8 cellular contexts compared by ENCODE assay signal in the genomic region with DNA sequence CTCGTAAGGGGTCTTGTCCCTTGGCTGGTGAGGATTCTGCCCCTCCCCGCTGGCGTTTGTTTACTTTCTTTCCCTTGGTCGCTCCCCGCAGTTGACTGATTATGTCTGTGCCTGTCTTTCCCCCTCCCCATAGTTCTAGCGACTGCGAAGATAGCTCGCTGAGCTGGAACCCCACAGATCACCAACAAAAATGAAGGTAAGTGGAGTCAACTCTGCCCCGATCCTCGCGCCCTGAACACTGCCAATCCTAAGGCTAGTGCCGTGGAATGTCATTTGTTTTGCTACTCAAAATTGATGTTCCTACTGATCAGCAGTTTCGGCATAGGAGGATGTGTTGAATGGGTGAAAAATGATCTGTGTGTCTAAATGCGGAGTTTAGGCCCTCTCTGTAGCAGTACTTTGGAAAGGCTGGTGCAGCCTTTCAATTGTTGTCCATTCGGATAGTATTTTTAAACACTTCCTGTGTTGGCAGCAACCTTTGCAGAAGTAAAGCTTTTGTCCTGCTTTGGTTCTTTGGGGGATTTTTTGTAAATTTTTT. TPM values are rescaled to one million over a fixed set of nuclear protein-coding genes. Genes with fewer than 3 reads are reported as not detected.
DNase-seq lines count a peak whose midpoint lies in the region; TF ChIP-seq lines count a peak whose summit lies in the region.

No MANE protein-coding gene starts in this region.

- H3K36me3 ChIP-seq in BJ (ENCODE audit: control insufficient read depth, insufficient read depth, low read length) (peaks cover 1% of the 10 kb centered on the region; the same call in 1 of the 2 replicates), prostate gland (no peaks in the 10 kb centered on the region)

- POLR2A ChIA-PET in BJ (lab: Charles Lee) (no interaction called here), HEK293T (lab: Yijun Ruan, JAX) (interaction anchor here (1.0 to 3.2 kb wide), 4 partner anchors 13 to 101 kb away, joined by 4 to 32 read pairs (median 12); a partner anchor contains a TSS)
- POLR2A ChIA-PET in activated CD4-positive, alpha-beta memory T cell treated with anti-CD3 and anti-CD28 coated beads, Interleukin-2, amount 10 ng/mL, durations not matched to agents 7 days and 5 days (lab: Charles Lee): interaction anchor here (0.6 to 4.4 kb wide), 17 partner anchors 7 to 127 kb away, joined by 3 to 105 read pairs (median 8); a partner anchor contains a TSS

- peak overlapping the region; percentile 88 to 91 for H3K27ac ChIP-seq in prostate gland

- H3K36me3 Mint-ChIP-seq in activated CD4-positive, alpha-beta memory T cell treated with anti-CD3 and anti-CD28 coated beads, Interleukin-2, amount 10 ng/mL, durations not matched to agents 7 days and 5 days (ENCODE audit: low read depth): peaks cover 31% of the 10 kb centered on the region

- no peaks in the 10 kb centered on the region for H3K4me1 ChIP-seq in prostate gland (replicated peaks)

- DNase-seq in BJ (ENCODE audit: low read depth) (no peak), HEK293T (ENCODE audit: extremely low spot score) (peak; percentile 9), germinal center (ENCODE audit: low spot score) (peak; percentile 5), prostate gland (ENCODE audit: low spot score) (peak; percentile 28), mesenteric fat pad (ENCODE audit: low spot score) (no peak), NCI-H446 treated with DMSO at 0.1 percent for 48 hours (lab: John Stamatoyannopoulos, UW) (no peak), amniotic stem cell (lab: John Stamatoyannopoulos, UW) (no peak)
- DNase-seq in activated CD4-positive, alpha-beta memory T cell treated with anti-CD3 and anti-CD28 coated beads, Interleukin-2, amount 10 ng/mL, durations not matched to agents 7 days and 5 days: peak; percentile 19

- H3K27me3 ChIP-seq in BJ (ENCODE audit: control insufficient read depth, insufficient read depth, low read length): no peaks in the 10 kb centered on the region
- H3K27me3 ChIP-seq in prostate gland (replicated peaks; ENCODE audit: insufficient read depth): no peaks in the 10 kb centered on the region

- WGBS in prostate gland: 0% methylated on average over 15 of the region's 15 CpGs

- peak overlapping the region; percentile 99 for H3K4me3 ChIP-seq in BJ (ENCODE audit: low read depth, low read length)
- H3K4me3 ChIP-seq in prostate gland: peak overlapping the region; percentile 82 to 97

- intact Hi-C loops in prostate gland (cut with DNase I): loop anchor here (5.0 kb wide), 1 partner anchor 52 kb away; no protein-coding TSS in a partner anchor

- TF ChIP-seq POLR2A in prostate gland (IDR thresholded peaks at IDR 0.05): no peak

- H3K27ac Mint-ChIP-seq in activated CD4-positive, alpha-beta memory T cell treated with anti-CD3 and anti-CD28 coated beads, Interleukin-2, amount 10 ng/mL, durations not matched to agents 7 days and 5 days: peak overlapping the region; percentile 88

- no peaks in the 10 kb centered on the region for H3K9me3 ChIP-seq in prostate gland

- no peaks in the 10 kb centered on the region for H3K9me3 Mint-ChIP-seq in activated CD4-positive, alpha-beta memory T cell treated with anti-CD3 and anti-CD28 coated beads, Interleukin-2, amount 10 ng/mL, durations not matched to agents 7 days and 5 days

- peak overlapping the region; percentile 93 for H3K4me3 Mint-ChIP-seq in activated CD4-positive, alpha-beta memory T cell treated with anti-CD3 and anti-CD28 coated beads, Interleukin-2, amount 10 ng/mL, durations not matched to agents 7 days and 5 days

- TF ChIP-seq CTCF in BJ (IDR thresholded peaks at IDR 0.05; ENCODE audit: insufficient read depth, low read depth, low read length): no peak
- TF ChIP-seq CTCF in prostate gland (IDR thresholded peaks at IDR 0.05): no peak

- no peaks in the 10 kb centered on the region for H3K27me3 Mint-ChIP-seq in activated CD4-positive, alpha-beta memory T cell treated with anti-CD3 and anti-CD28 coated beads, Interleukin-2, amount 10 ng/mL, durations not matched to agents 7 days and 5 days

- CTCF ChIA-PET in BJ (lab: Yijun Ruan, JAX) (interaction anchor here (1.0 kb wide), 1 partner anchor 41 kb away, joined by 3 read pairs; no protein-coding TSS in a partner anchor), HEK293T (lab: Yijun Ruan, JAX) (no interaction called here)
- CTCF ChIA-PET in activated CD4-positive, alpha-beta memory T cell treated with anti-CD3 and anti-CD28 coated beads, Interleukin-2, amount 10 ng/mL, durations not matched to agents 7 days and 5 days (lab: Charles Lee): interaction anchor here (1.2 kb wide), 1 partner anchor 53 kb away, joined by 3 read pairs; no protein-coding TSS in a partner anchor

- H3K4me1 Mint-ChIP-seq in activated CD4-positive, alpha-beta memory T cell treated with anti-CD3 and anti-CD28 coated beads, Interleukin-2, amount 10 ng/mL, durations not matched to agents 7 days and 5 days: peaks cover 35% of the 10 kb centered on the region

TF ChIP-seq in HEK293T, 16 proteins besides CTCF, POLR2A, EP300 and RAD21:
- TF ChIP-seq, protein P1, sequence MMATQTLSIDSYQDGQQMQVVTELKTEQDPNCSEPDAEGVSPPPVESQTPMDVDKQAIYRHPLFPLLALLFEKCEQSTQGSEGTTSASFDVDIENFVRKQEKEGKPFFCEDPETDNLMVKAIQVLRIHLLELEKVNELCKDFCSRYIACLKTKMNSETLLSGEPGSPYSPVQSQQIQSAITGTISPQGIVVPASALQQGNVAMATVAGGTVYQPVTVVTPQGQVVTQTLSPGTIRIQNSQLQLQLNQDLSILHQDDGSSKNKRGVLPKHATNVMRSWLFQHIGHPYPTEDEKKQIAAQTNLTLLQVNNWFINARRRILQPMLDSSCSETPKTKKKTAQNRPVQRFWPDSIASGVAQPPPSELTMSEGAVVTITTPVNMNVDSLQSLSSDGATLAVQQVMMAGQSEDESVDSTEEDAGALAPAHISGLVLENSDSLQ (IDR thresholded peaks at IDR 0.05): no peak
- no peak for TF ChIP-seq ARNT (IDR thresholded peaks at IDR 0.05)
- TF ChIP-seq LEF1 (IDR thresholded peaks at IDR 0.05; ENCODE audit: borderline replicate concordance): no peak
- no peak for TF ChIP-seq CTBP1 (IDR thresholded peaks at IDR 0.05; ENCODE audit: borderline replicate concordance)
- TF ChIP-seq ZNF384 (IDR thresholded peaks at IDR 0.05): no peak
- no peak for TF ChIP-seq FOXM1 (IDR thresholded peaks at IDR 0.05; ENCODE audit: borderline replicate concordance)
- TF ChIP-seq BHLHE40 (IDR thresholded peaks at IDR 0.05; ENCODE audit: borderline replicate concordance): no peak
- no peak for TF ChIP-seq NFRKB (IDR thresholded peaks at IDR 0.05)
- TF ChIP-seq FOXK2 (IDR thresholded peaks at IDR 0.05): no peak
- TF ChIP-seq SP1 (IDR thresholded peaks at IDR 0.05): no peak
- no peak for TF ChIP-seq FOXA1 (IDR thresholded peaks at IDR 0.05)
- no peak for TF ChIP-seq HDGF (IDR thresholded peaks at IDR 0.05; ENCODE audit: borderline replicate concordance)
- TF ChIP-seq SUZ12 (IDR thresholded peaks at IDR 0.05): no peak
- TF ChIP-seq L3MBTL2 (conservative IDR thresholded peaks at IDR 0.05): no peak
- no peak for TF ChIP-seq ELF4 (IDR thresholded peaks at IDR 0.05)
- no peak for TF ChIP-seq TARDBP (IDR thresholded peaks at IDR 0.05)
TF ChIP-seq in HEK293T: peak in this region for 0.

RNA-seq across cellular contexts. Expression of a gene that starts 1.4 kb away (rescaled TPM):
- 3.3 and 6.5 TPM in 2 replicates for polyA plus RNA-seq in BJ (2011; rRNA removed)
- polyA minus RNA-seq in BJ (2011; rRNA and poly(A)+ RNA removed): 5.1 and 9.7 TPM in 2 replicates
- 10 to 100 TPM; 37.9 to 41.7 TPM for total RNA-seq in activated CD4-positive, alpha-beta memory T cell treated with anti-CD3 and anti-CD28 coated beads, Interleukin-2, amount 10 ng/mL, durations not matched to agents 7 days and 5 days
- total RNA-seq in prostate gland (10 to 100 TPM; 10.0 to 14.8 TPM), mesenteric fat pad (28.6 TPM)

RNA-seq across cellular contexts. Expression of a gene that starts 55.1 kb away (rescaled TPM):
- polyA plus RNA-seq in BJ (2011; rRNA removed): 129 and 210 TPM in 2 replicates
- 34.9 and 51.1 TPM in 2 replicates for polyA minus RNA-seq in BJ (2011; rRNA and poly(A)+ RNA removed)
- 100 to 1,000 TPM; 243 to 259 TPM for total RNA-seq in activated CD4-positive, alpha-beta memory T cell treated with anti-CD3 and anti-CD28 coated beads, Interleukin-2, amount 10 ng/mL, durations not matched to agents 7 days and 5 days
- total RNA-seq in prostate gland (10 to 100 TPM; 76.8 to 93.7 TPM), mesenteric fat pad (165 TPM)

Comparison
In these comparisons a context has a peak if more than half of its experiments do, and no peak if none do; other contexts are left out.
1. DNase-seq: peak in HEK293T (single experiment), activated CD4-positive, alpha-beta memory T cell treated with anti-CD3 and anti-CD28 coated beads, Interleukin-2, amount 10 ng/mL, durations not matched to agents 7 days and 5 days (single experiment), germinal center (single experiment) and prostate gland (single experiment); none in BJ (single experiment), mesenteric fat pad (single experiment), NCI-H446 treated with DMSO at 0.1 percent for 48 hours (single experiment) and amniotic stem cell (single experiment).